ENCODE assay signal across 8 cellular contexts in the genomic region with DNA sequence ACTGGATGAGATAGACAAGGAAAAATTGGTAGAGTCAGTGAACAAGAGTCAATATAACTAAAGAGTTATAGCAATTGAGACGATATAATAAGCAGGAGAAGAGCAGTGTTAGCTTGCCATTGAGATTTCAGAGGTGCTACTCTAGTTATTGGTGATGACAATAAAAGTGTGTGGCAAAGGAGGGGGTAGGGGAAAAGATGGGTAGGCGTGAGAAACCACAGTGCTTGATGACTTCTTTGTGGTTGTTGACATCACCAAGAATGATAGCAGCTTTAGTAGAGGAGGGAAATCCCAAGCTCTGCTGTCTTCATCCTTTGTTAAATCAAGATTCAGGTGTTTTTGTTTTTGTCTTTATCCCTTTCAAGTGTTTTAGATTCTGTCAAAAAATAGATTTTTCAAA.
A peak's percentile ranks its signal among the peaks of the same experiment; 100 is the strongest.
DNase-seq lines count a peak whose midpoint lies in the region; ATAC-seq and TF ChIP-seq lines count a peak whose summit lies in the region.

No MANE protein-coding gene starts in this region.

- H3K9me3 Mint-ChIP-seq in T-cell, result no peaks in the 10 kb centered on the region
- no peaks in the 10 kb centered on the region for H3K9me3 Mint-ChIP-seq in central memory CD8-positive, alpha-beta T cell
- peaks cover 30% of the 10 kb centered on the region for H3K9me3 Mint-ChIP-seq in nephron progenitor cell

- DNase-seq in A172 (ENCODE audit: low spot score) (peak; percentile 13), T-cell (peak in 32 of 34 experiments; percentile 2 to 71 (median 44)), trophoblast cell (no peak), nephron progenitor cell (no peak), BE2C (no peak)
- peak in 1 of 2 donors; percentile 68 for DNase-seq in central memory CD8-positive, alpha-beta T cell (ENCODE audit: low spot score in 2 of 2)
- DNase-seq in stimulated activated naive CD8-positive, alpha-beta T cell treated with anti-CD3 and anti-CD28 coated beads, Interleukin-15, Interleukin-2, amounts not matched to agents 100 U/mL and 50 U/mL, for 24 hours, result peak; percentile 64

- no CpG with 5 or more reads among the region's 2 CpGs for WGBS in trophoblast cell (ENCODE audit: extremely low coverage, insufficient coverage, insufficient read length)

- no peak overlapping the region for H3K4me3 Mint-ChIP-seq in T-cell
- H3K4me3 Mint-ChIP-seq in central memory CD8-positive, alpha-beta T cell, result no peak overlapping the region
- H3K4me3 Mint-ChIP-seq in nephron progenitor cell, result no peak overlapping the region

- peaks cover 14 to 20% (median 17%) of the 10 kb centered on the region in 3 donors for H3K4me1 Mint-ChIP-seq in T-cell
- H3K4me1 Mint-ChIP-seq in central memory CD8-positive, alpha-beta T cell, result peaks cover 9% of the 10 kb centered on the region
- H3K4me1 Mint-ChIP-seq in nephron progenitor cell, result no peaks in the 10 kb centered on the region

- H3K27me3 Mint-ChIP-seq in T-cell (peaks cover 12 to 25% of the 10 kb centered on the region in 2 donors), nephron progenitor cell (ENCODE audit: low read depth, poor library complexity) (no peaks in the 10 kb centered on the region)
- peaks cover 44% of the 10 kb centered on the region for H3K27me3 Mint-ChIP-seq in central memory CD8-positive, alpha-beta T cell

- no peaks in the 10 kb centered on the region for H3K27me3 ChIP-seq in trophoblast cell (ENCODE audit: insufficient read depth, low read length)
- no peaks in the 10 kb centered on the region for H3K27me3 ChIP-seq in BE2C

- no peaks in the 10 kb centered on the region for H3K79me2 ChIP-seq in trophoblast cell (ENCODE audit: control insufficient read depth, insufficient read depth, low read length, poor library complexity)

- no peak overlapping the region for H3K4me3 ChIP-seq in trophoblast cell (ENCODE audit: low read depth, low read length)
- no peak overlapping the region for H3K4me3 ChIP-seq in BE2C (ENCODE audit: low read depth, low read length)

- H3K27ac Mint-ChIP-seq in T-cell (no peak overlapping the region), nephron progenitor cell (no peak overlapping the region)
- H3K27ac Mint-ChIP-seq in central memory CD8-positive, alpha-beta T cell (ENCODE audit: low read depth), result no peak overlapping the region

- no peak overlapping the region for H3K9ac ChIP-seq in trophoblast cell (ENCODE audit: low read length)

- no peak overlapping the region for H2BK5ac ChIP-seq in trophoblast cell (ENCODE audit: low read depth, low read length, poor library complexity)

- no peaks in the 10 kb centered on the region for H3K9me3 ChIP-seq in trophoblast cell (ENCODE audit: insufficient read depth, low read depth, low read length)
- no peaks in the 10 kb centered on the region for H3K9me3 ChIP-seq in BE2C

- no peak overlapping the region for H3K27ac ChIP-seq in trophoblast cell (ENCODE audit: low read depth, low read length)

- no peak overlapping the region for H3K18ac ChIP-seq in trophoblast cell (ENCODE audit: low read length)

- CTCF ChIA-PET in T-cell (lab: Charles Lee), result interaction anchor here in 1 of 2 donors (0.6 to 1.0 kb wide), 3 partner anchors 11 to 70 kb away, joined by 3 to 4 read pairs (median 3); no protein-coding TSS in a partner anchor

- H3K14ac ChIP-seq in trophoblast cell (ENCODE audit: low read length), result no peak overlapping the region

- no peak overlapping the region for H4K91ac ChIP-seq in trophoblast cell (ENCODE audit: low read depth, low read length)

- H2AFZ ChIP-seq in trophoblast cell (ENCODE audit: insufficient read depth, low read length, poor library complexity), result no peak overlapping the region

- H3K4me2 ChIP-seq in trophoblast cell (ENCODE audit: low read length), result no peak overlapping the region

- H3K23ac ChIP-seq in trophoblast cell (ENCODE audit: low read length), result no peak overlapping the region

- H4K8ac ChIP-seq in trophoblast cell (ENCODE audit: low read depth, low read length), result no peak overlapping the region

- no peak overlapping the region for H2AK5ac ChIP-seq in trophoblast cell (ENCODE audit: low read length)

- H3K4ac ChIP-seq in trophoblast cell (ENCODE audit: low read depth, low read length), result no peak overlapping the region

- H3K36me3 ChIP-seq in trophoblast cell (ENCODE audit: control insufficient read depth in 1 of 2, insufficient read depth in 2 of 2, low read length in 2 of 2) (no peaks in the 10 kb centered on the region), BE2C (no peaks in the 10 kb centered on the region)

- H3K4me1 ChIP-seq in trophoblast cell (ENCODE audit: control insufficient read depth in 1 of 2, insufficient read depth in 2 of 2, low read length in 2 of 2) (no peaks in the 10 kb centered on the region), BE2C (no peaks in the 10 kb centered on the region)

- H2BK12ac ChIP-seq in trophoblast cell (ENCODE audit: low read length), result no peak overlapping the region

- no peaks in the 10 kb centered on the region for H3K36me3 Mint-ChIP-seq in T-cell
- peaks cover 8% of the 10 kb centered on the region for H3K36me3 Mint-ChIP-seq in central memory CD8-positive, alpha-beta T cell (ENCODE audit: insufficient read depth)
- no peaks in the 10 kb centered on the region for H3K36me3 Mint-ChIP-seq in nephron progenitor cell (ENCODE audit: low read depth)

- no peak overlapping the region for H2BK120ac ChIP-seq in trophoblast cell (ENCODE audit: insufficient read depth, low read length, poor library complexity)

- POLR2A ChIA-PET in T-cell (lab: Charles Lee), result interaction anchor here (0.6 to 1.0 kb wide), 3 partner anchors 15 to 903 kb away, joined by 4 to 5 read pairs (median 4); no protein-coding TSS in a partner anchor

- H4K12ac ChIP-seq in trophoblast cell (ENCODE audit: low read depth, low read length), result no peak overlapping the region

- H3K79me1 ChIP-seq in trophoblast cell (ENCODE audit: low read length), result no peaks in the 10 kb centered on the region

- ATAC-seq in GM21619 (IDR thresholded peaks at IDR 0.05; ENCODE audit: unreplicated experiment) (peak; percentile 94), T-cell (replicated peaks in 1 of 4) (peak; percentile 95 to 99 (median 98))
- peak; percentile 96 for ATAC-seq in central memory CD8-positive, alpha-beta T cell (replicated peaks; ENCODE audit: extremely low read depth, poor library complexity, severe bottlenecking)
- ATAC-seq in stimulated activated naive CD8-positive, alpha-beta T cell treated with anti-CD3 and anti-CD28 coated beads, Interleukin-15, Interleukin-2, amounts not matched to agents 100 U/mL and 50 U/mL, for 24 hours, result peak; percentile 97

- TF ChIP-seq CTCF in nephron progenitor cell (IDR thresholded peaks at IDR 0.05) (no peak), BE2C (IDR thresholded peaks at IDR 0.05; ENCODE audit: low read depth, low read length) (no peak)

Comparison
In these comparisons a context has a peak if more than half of its experiments do, and no peak if none do; other contexts are left out.
1. DNase-seq: peak in A172 (single experiment), T-cell (32 of 34) and stimulated activated naive CD8-positive, alpha-beta T cell treated with anti-CD3 and anti-CD28 coated beads, Interleukin-15, Interleukin-2, amounts not matched to agents 100 U/mL and 50 U/mL, for 24 hours (single experiment); none in trophoblast cell (0 of 2), nephron progenitor cell (single experiment) and BE2C (single experiment).
2. Peak in every context shown above with its lines, with median percentiles within 50 percentile points of each other: ATAC-seq.